ENCODE assay signal across 12 cellular contexts in the genomic region with DNA sequence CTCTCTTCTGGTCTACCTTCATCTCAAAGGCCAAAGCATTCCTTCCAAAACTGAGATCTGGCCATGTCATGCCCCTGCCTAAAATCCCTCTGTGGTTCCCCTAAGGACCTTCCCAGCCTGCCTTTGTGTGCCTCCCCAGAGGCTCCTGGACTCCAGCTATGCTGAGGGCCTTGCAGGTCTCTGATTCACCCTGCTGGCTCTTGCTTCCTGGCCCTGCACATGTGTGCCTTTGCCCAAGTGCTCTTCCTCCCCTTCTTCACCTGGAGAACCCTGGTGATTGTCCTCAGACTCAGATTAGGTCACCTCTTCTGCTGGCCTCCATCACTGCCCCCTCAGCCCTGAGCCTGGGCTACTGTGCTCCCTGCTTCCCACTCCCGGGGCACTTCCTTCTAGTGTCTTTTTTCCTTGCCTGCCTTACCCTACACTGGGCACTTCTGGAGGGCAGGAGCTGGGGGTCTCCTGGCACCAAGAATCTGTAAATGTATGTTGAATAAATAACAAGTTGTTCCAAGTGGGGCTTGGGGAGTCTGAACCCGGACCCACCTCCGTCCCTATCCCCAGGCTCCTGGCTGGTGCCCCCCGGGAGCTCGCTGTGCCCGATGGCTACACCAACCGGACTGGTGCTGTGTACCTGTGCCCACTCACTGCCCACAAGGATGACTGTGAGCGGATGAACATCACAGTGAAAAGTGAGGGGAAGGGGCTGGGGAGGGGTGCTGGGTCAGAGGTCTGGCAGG. TPM values are rescaled to one million over a fixed set of nuclear protein-coding genes. Genes with fewer than 3 reads are reported as not detected.
DNase-seq lines count a peak whose midpoint lies in the region; ATAC-seq and TF ChIP-seq lines count a peak whose summit lies in the region.
"Had no signal": no experiment of that assay in that cellular context is flagged by ENCODE, and none has a peak within 500 bp of the region (broad histone marks: within the 10 kb centered on the region; RNA-seq: fewer than 3 reads in every experiment).

No MANE protein-coding gene starts in this region.

- ATAC-seq in IMR-90 (ENCODE audit: low read depth) = no peak
- ATAC-seq in left lung = peak; percentile 1
- ATAC-seq in GM21423 (IDR thresholded peaks at IDR 0.05; ENCODE audit: unreplicated experiment) = no peak
- ATAC-seq: mucosa of descending colon had no signal

- no peak; the same call in 1 of the 2 replicates for TF ChIP-seq POLR2A in IMR-90 (IDR thresholded peaks at IDR 0.05; ENCODE audit: low read depth, low read length)

- H4K91ac ChIP-seq in IMR-90 (ENCODE audit: insufficient read depth, low read depth, low read length) = peak overlapping the region; percentile 99

- in situ Hi-C loops in IMR-90 (cut with MboI; ENCODE audit: low sequenced_read_pairs) = no loop called here

- peaks cover 50% of the 10 kb centered on the region for H3K4me1 Mint-ChIP-seq in brain
- H3K4me1 Mint-ChIP-seq in glutamatergic neuron (ENCODE audit: low read depth, unreplicated experiment) = peaks cover 4% of the 10 kb centered on the region
- H3K4me1 Mint-ChIP-seq: activated B cell treated with CpG ODN at 0.5 μM for 24 hours had no signal

- H3K23ac ChIP-seq in IMR-90 (ENCODE audit: low read depth, low read length) = peak overlapping the region; percentile 39; the same call in 1 of the 2 replicates

- H2BK120ac ChIP-seq in IMR-90 (ENCODE audit: low read depth, low read length) = peak overlapping the region; percentile 99

- no peaks in the 10 kb centered on the region for H4K20me1 ChIP-seq in IMR-90 (ENCODE audit: insufficient read depth, low read length)

- peaks cover 60% of the 10 kb centered on the region for H3K9me1 ChIP-seq in IMR-90 (ENCODE audit: insufficient read depth, low read length)

- H3K36me3 Mint-ChIP-seq in brain (peaks cover 4% of the 10 kb centered on the region), glutamatergic neuron (ENCODE audit: unreplicated experiment) (no peaks in the 10 kb centered on the region)

- peaks cover 62% of the 10 kb centered on the region for H3K4me1 ChIP-seq in IMR-90 (ENCODE audit: control insufficient read depth, insufficient read depth, low read length)
- H3K4me1 ChIP-seq in left lung = peaks cover 56 to 72% of the 10 kb centered on the region in 2 donors
- no peaks in the 10 kb centered on the region for H3K4me1 ChIP-seq in thymus (ENCODE audit: control insufficient read depth, insufficient read depth, low read length)

- peak overlapping the region; percentile 79 for H2AFZ ChIP-seq in IMR-90 (replicated peaks; ENCODE audit: low read length, poor library complexity)

- WGBS in IMR-90 (ENCODE audit: extremely low coverage in 2 of 2, insufficient read length in 1 of 2), 2 experiments = 83% methylated on average over 1 of the region's 8 CpGs; no CpG with 5 or more reads in 1 of the 2 experiments
- 96% methylated on average over 8 of the region's 8 CpGs for whole genome bisulfite sequencing in thymus

- H2BK20ac ChIP-seq in IMR-90 (ENCODE audit: low read depth, low read length) = peak overlapping the region; percentile 97

- peak overlapping the region; percentile 98 for H2AK9ac ChIP-seq in IMR-90 (replicated peaks; ENCODE audit: low read depth, low read length, poor library complexity)

- H3K9ac ChIP-seq in IMR-90 (ENCODE audit: low read depth, low read length) = no peak overlapping the region; the same call in 1 of the 2 replicates

- CTCF ChIA-PET in IMR-90 (lab: Yijun Ruan, JAX) = interaction anchor here (1.1 to 1.2 kb wide), 2 partner anchors 10 to 30 kb away, joined by 4 read pairs; no protein-coding TSS in a partner anchor

- H3K9me3 ChIP-seq in IMR-90 (ENCODE audit: control insufficient read depth, insufficient read depth, low read length) (no peaks in the 10 kb centered on the region), left lung (no peaks in the 10 kb centered on the region), thymus (ENCODE audit: control insufficient read depth) (no peaks in the 10 kb centered on the region)
- H3K9me3 ChIP-seq: mucosa of descending colon had no signal

- no peak for TF ChIP-seq RAD21 in IMR-90 (IDR thresholded peaks at IDR 0.05; ENCODE audit: low read length)

- BruUV-seq in IMR-90 (replicated peaks; lab: Mats Ljungman, UMichigan) = no TSS peak

- H3K14ac ChIP-seq in IMR-90 (replicated peaks; ENCODE audit: low read depth, low read length) = peak overlapping the region; percentile 84

- H3K36me3 ChIP-seq in IMR-90 (ENCODE audit: control insufficient read depth, insufficient read depth, low read length) (peaks cover 6% of the 10 kb centered on the region), left lung (peaks cover 0 to 19% of the 10 kb centered on the region in 2 donors), thymus (ENCODE audit: control insufficient read depth, insufficient read depth) (no peaks in the 10 kb centered on the region)

- peaks cover 40 to 94% of the 10 kb centered on the region in 2 experiments; a peak in 3 of 4 replicates for H3K79me1 ChIP-seq in IMR-90 (ENCODE audit: low read depth in 1 of 2, low read length in 2 of 2)

- H3K27ac ChIP-seq in IMR-90 (ENCODE audit: insufficient read depth, low read length) (peak overlapping the region; percentile 94), left lung (peak overlapping the region; percentile 72 to 78), thymus (ENCODE audit: low read depth) (peak overlapping the region; percentile 33)

- H3K27me3 Mint-ChIP-seq in brain = peaks cover 14% of the 10 kb centered on the region
- H3K27me3 Mint-ChIP-seq in glutamatergic neuron (ENCODE audit: unreplicated experiment) = peaks cover 4% of the 10 kb centered on the region

- H3K27me3 ChIP-seq in IMR-90 (ENCODE audit: control insufficient read depth, insufficient read depth, low read length) (no peaks in the 10 kb centered on the region), left lung (no peaks in the 10 kb centered on the region), thymus (ENCODE audit: control insufficient read depth, insufficient read depth) (no peaks in the 10 kb centered on the region)

- H4K8ac ChIP-seq in IMR-90 (ENCODE audit: low read depth in 2 of 2, low read length in 2 of 2) = peak overlapping the region; percentile 86 to 99

- dilution Hi-C loops in IMR-90 (cut with HindIII; ENCODE audit: low sequenced_read_pairs, unreplicated experiment) = no loop called here

- H2BK15ac ChIP-seq in IMR-90 (ENCODE audit: low read depth, low read length) = peak overlapping the region; percentile 96; the same call in 2 of the 3 replicates

- H3K9me3 Mint-ChIP-seq in brain = peaks cover 0 to 3% (median 0%) of the 10 kb centered on the region in 5 experiments
- peaks cover 3% of the 10 kb centered on the region for H3K9me3 Mint-ChIP-seq in glutamatergic neuron (ENCODE audit: unreplicated experiment)
- H3K9me3 Mint-ChIP-seq: activated B cell treated with CpG ODN at 0.5 μM for 24 hours had no signal

- no peak overlapping the region for H3K4me2 ChIP-seq in IMR-90 (ENCODE audit: low read depth, low read length)

- H3K4me3 ChIP-seq in IMR-90 (ENCODE audit: insufficient read depth, low read depth, low read length) (no peak overlapping the region), left lung (no peak overlapping the region), thymus (ENCODE audit: low read length) (no peak overlapping the region)
- H3K4me3 ChIP-seq: mucosa of descending colon had no signal

- POLR2A ChIA-PET in IMR-90 (lab: Charles Lee; ENCODE audit: unreplicated experiment) = no interaction called here

- H3K56ac ChIP-seq in IMR-90 (ENCODE audit: extremely low read depth, insufficient read depth, low read length) = peak overlapping the region; percentile 66

- DNase-seq in IMR-90 (peak; percentile 52), left lung (no peak), glutamatergic neuron (no peak), dedifferentiated amniotic fluid mesenchymal stem cell (ENCODE audit: extremely low spot score) (no peak)
- DNase-seq: activated B cell treated with CpG ODN at 0.5 μM for 24 hours; activated naive CD4-positive, alpha-beta T cell treated with anti-CD3 and anti-CD28 coated beads, Interleukin-2, amount 50 U/mL, for 16 hours; DMS79; stimulated activated CD4-positive, alpha-beta T cell treated with anti-CD3 and anti-CD28 coated beads, Interleukin-2, amount 100 ng/mL, for 48 hours had no signal

- TF ChIP-seq CTCF in IMR-90 (conservative IDR thresholded peaks at IDR 0.05; ENCODE audit: low read depth, low read length) (no peak), brain (conservative IDR thresholded peaks at IDR 0.05) (no peak), left lung (IDR thresholded peaks at IDR 0.05) (no peak), glutamatergic neuron (IDR thresholded peaks at IDR 0.05; ENCODE audit: partially characterized antibody, unreplicated experiment) (no peak)

- H4K5ac ChIP-seq in IMR-90 (ENCODE audit: low read depth, low read length) = peak overlapping the region; percentile 88

- H3K27ac Mint-ChIP-seq in brain = peak overlapping the region in 4 of 5 experiments; percentile 24 to 65 (median 52)
- no peak overlapping the region for H3K27ac Mint-ChIP-seq in glutamatergic neuron (ENCODE audit: unreplicated experiment)
- H3K27ac Mint-ChIP-seq: activated B cell treated with CpG ODN at 0.5 μM for 24 hours had no signal

- peak overlapping the region; percentile 100 for H2AK5ac ChIP-seq in IMR-90 (ENCODE audit: low read depth, low read length)

- H2BK5ac ChIP-seq in IMR-90 (ENCODE audit: low read depth, low read length, poor library complexity, severe bottlenecking) = peak overlapping the region; percentile 93

- peak overlapping the region in 2 of 5 experiments; percentile 11 to 16 for H3K4me3 Mint-ChIP-seq in brain
- H3K4me3 Mint-ChIP-seq in glutamatergic neuron (ENCODE audit: unreplicated experiment) = no peak overlapping the region
- H3K4me3 Mint-ChIP-seq: activated B cell treated with CpG ODN at 0.5 μM for 24 hours had no signal

- H3K18ac ChIP-seq in IMR-90 (ENCODE audit: low read depth, low read length) = peak overlapping the region; percentile 76

- intact Hi-C loops in IMR-90 (cut with micrococcal nuclease) = loop anchor here (10.0 kb wide), 1 partner anchor 869 kb away; no protein-coding TSS in a partner anchor
- intact Hi-C loops in left lung (cut with DNase I) = no loop called here

- peak overlapping the region; percentile 99 for H3K4ac ChIP-seq in IMR-90 (ENCODE audit: low read depth, low read length)

RNA-seq across cellular contexts. Expression of gene ITGA3, which starts 7.8 kb away (rescaled TPM):
- total RNA-seq in IMR-90 (2012; rRNA removed) (78.0 and 80.0 TPM in 2 replicates), left lung (100 to 1,000 TPM; 182 to 311 TPM), glutamatergic neuron (ENCODE audit: unreplicated experiment) (13.2 TPM)
- polyA plus RNA-seq in IMR-90 (2012; rRNA removed) (202 and 213 TPM in 2 replicates), brain (ENCODE audit: insufficient read depth, low read depth, low replicate concordance) (41.3 TPM), thymus (27.7 TPM)
- polyA plus RNA-seq in IMR-90 (2012; cell fraction: cytosol; rRNA removed) = 91.6 and 164 TPM in 2 replicates
- 230 and 543 TPM in 2 replicates for polyA plus RNA-seq in IMR-90 (2012; cell fraction: nucleus; rRNA removed; ENCODE audit: low replicate concordance)

RNA-seq across cellular contexts. Expression of gene PDK2, which starts 31.5 kb away (rescaled TPM):
- 26.7 and 38.0 TPM in 2 replicates for total RNA-seq in IMR-90 (2012; rRNA removed)
- 104 and 113 TPM in 2 replicates for polyA plus RNA-seq in IMR-90 (2012; rRNA removed)
- 45.0 and 131 TPM in 2 replicates for polyA plus RNA-seq in IMR-90 (2012; cell fraction: cytosol; rRNA removed)
- 71.2 and 130 TPM in 2 replicates for polyA plus RNA-seq in IMR-90 (2012; cell fraction: nucleus; rRNA removed; ENCODE audit: low replicate concordance)
- polyA plus RNA-seq in brain (ENCODE audit: insufficient read depth, low read depth, low replicate concordance) = 80.8 TPM
- total RNA-seq in left lung = 10 to 100 TPM; 20.7 to 32.0 TPM
- polyA plus RNA-seq in thymus = 14.5 TPM
- 36.9 TPM for total RNA-seq in glutamatergic neuron (ENCODE audit: unreplicated experiment)

Comparison
In these comparisons a context has a peak if more than half of its experiments do, and no peak if none do; other contexts are left out.
1. H3K27ac ChIP-seq: peak in every context shown above with its lines; median percentile 94 in IMR-90; 75 in left lung; 33 in thymus.